In the genomic region with DNA sequence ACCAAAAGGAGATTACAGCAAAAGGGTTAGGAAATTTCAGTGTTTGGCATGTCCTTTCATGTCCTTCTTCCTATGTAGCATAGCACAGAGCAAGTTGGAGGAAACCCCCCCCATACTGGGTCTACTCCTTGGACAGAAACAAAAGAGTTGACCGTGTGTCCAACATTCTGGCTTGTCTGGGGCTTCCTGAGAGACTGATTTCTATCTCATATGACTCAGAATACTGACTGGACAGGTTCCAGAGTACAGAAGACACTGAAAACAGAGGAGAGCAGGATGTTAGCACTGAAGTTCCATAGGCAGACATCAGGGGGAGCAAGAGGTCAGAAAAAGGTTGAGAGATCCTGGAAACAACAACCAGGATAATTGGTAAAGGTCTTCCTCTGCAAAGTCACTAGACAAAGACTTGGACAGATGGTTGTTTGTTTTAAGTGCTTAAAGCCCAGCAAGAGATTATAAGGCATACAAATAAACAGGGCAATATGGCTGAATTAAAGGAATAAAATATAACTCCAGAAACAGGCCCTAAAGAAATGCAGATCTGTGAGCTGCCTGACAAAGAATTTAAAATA, we compare ENCODE assay signal across 8 cellular contexts. TPM values are rescaled to one million over a fixed set of nuclear protein-coding genes. Genes with fewer than 3 reads are reported as not detected.
A peak's percentile ranks its signal among the peaks of the same experiment; 100 is the strongest.
DNase-seq lines count a peak whose midpoint lies in the region; ATAC-seq and FAIRE-seq lines count a peak whose summit lies in the region.

No MANE protein-coding gene starts in this region.

- H3K36me3 Mint-ChIP-seq in activated CD8-positive, alpha-beta T cell treated with anti-CD3 and anti-CD28 coated beads, Interleukin-2, amount 10 ng/mL, durations not matched to agents 7 days and 5 days (ENCODE audit: low read depth) = peaks cover 3% of the 10 kb centered on the region

- no peak overlapping the region for H3K27ac Mint-ChIP-seq in activated CD8-positive, alpha-beta T cell treated with anti-CD3 and anti-CD28 coated beads, Interleukin-2, amount 10 ng/mL, durations not matched to agents 7 days and 5 days
- no peak overlapping the region for H3K27ac Mint-ChIP-seq in stimulated activated naive CD8-positive, alpha-beta T cell treated with anti-CD3 and anti-CD28 coated beads, Interleukin-15, amount 100 ng/mL, for 72 hours

- H3K4me3 Mint-ChIP-seq in activated CD8-positive, alpha-beta T cell treated with anti-CD3 and anti-CD28 coated beads, Interleukin-2, amount 10 ng/mL, durations not matched to agents 7 days and 5 days = no peak overlapping the region
- H3K4me3 Mint-ChIP-seq in stimulated activated naive CD8-positive, alpha-beta T cell treated with anti-CD3 and anti-CD28 coated beads, Interleukin-15, amount 100 ng/mL, for 72 hours = no peak overlapping the region

- peaks cover 9% of the 10 kb centered on the region for H3K4me1 Mint-ChIP-seq in activated CD8-positive, alpha-beta T cell treated with anti-CD3 and anti-CD28 coated beads, Interleukin-2, amount 10 ng/mL, durations not matched to agents 7 days and 5 days (ENCODE audit: low read depth)
- peaks cover 8% of the 10 kb centered on the region for H3K4me1 Mint-ChIP-seq in stimulated activated naive CD8-positive, alpha-beta T cell treated with anti-CD3 and anti-CD28 coated beads, Interleukin-15, amount 100 ng/mL, for 72 hours

- no peaks in the 10 kb centered on the region for H3K27me3 Mint-ChIP-seq in activated CD8-positive, alpha-beta T cell treated with anti-CD3 and anti-CD28 coated beads, Interleukin-2, amount 10 ng/mL, durations not matched to agents 7 days and 5 days (ENCODE audit: low read depth)
- no peaks in the 10 kb centered on the region for H3K27me3 Mint-ChIP-seq in stimulated activated naive CD8-positive, alpha-beta T cell treated with anti-CD3 and anti-CD28 coated beads, Interleukin-15, amount 100 ng/mL, for 72 hours

- peak; percentile 60 for FAIRE-seq in endometrium (lab: Jason Lieb, UNC)

- DNase-seq in DMS153 treated with DMSO at 0.1 percent for 48 hours (lab: John Stamatoyannopoulos, UW; ENCODE audit: unreplicated experiment) (peak; percentile 13), NOMO-1 (lab: John Stamatoyannopoulos, UW; ENCODE audit: unreplicated experiment in 2 of 2) (peak; percentile 0 to 64), mucosa of gallbladder (ENCODE audit: low spot score) (peak; percentile 73)
- peak; percentile 65 for DNase-seq in activated CD8-positive, alpha-beta T cell treated with anti-CD3 and anti-CD28 coated beads, Interleukin-2, amount 10 ng/mL, durations not matched to agents 7 days and 5 days
- DNase-seq in stimulated activated naive CD8-positive, alpha-beta T cell treated with anti-CD3 and anti-CD28 coated beads, Interleukin-15, amount 100 ng/mL, for 72 hours = peak; percentile 34 to 54

- POLR2A ChIA-PET in activated CD8-positive, alpha-beta T cell treated with anti-CD3 and anti-CD28 coated beads, Interleukin-2, amount 10 ng/mL, durations not matched to agents 7 days and 5 days (lab: Charles Lee) = interaction anchor here (1.2 kb wide), 1 partner anchor 197 kb away, joined by 3 read pairs; no protein-coding TSS in a partner anchor

- peak; percentile 51 for ATAC-seq in HG03378 (IDR thresholded peaks at IDR 0.05; ENCODE audit: unreplicated experiment)
- ATAC-seq in activated CD8-positive, alpha-beta T cell treated with anti-CD3 and anti-CD28 coated beads, Interleukin-2, amount 10 ng/mL, durations not matched to agents 7 days and 5 days = peak; percentile 81
- ATAC-seq in stimulated activated naive CD8-positive, alpha-beta T cell treated with anti-CD3 and anti-CD28 coated beads, Interleukin-15, amount 100 ng/mL, for 72 hours = peak; percentile 76
- no peak for ATAC-seq in HG02798 (IDR thresholded peaks at IDR 0.05; ENCODE audit: poor library complexity, unreplicated experiment)

- CTCF ChIA-PET in activated CD8-positive, alpha-beta T cell treated with anti-CD3 and anti-CD28 coated beads, Interleukin-2, amount 10 ng/mL, durations not matched to agents 7 days and 5 days (lab: Charles Lee) = interaction anchor here (0.6 to 6.9 kb wide), 29 partner anchors 9 to 258 kb away, joined by 3 to 154 read pairs (median 4); a partner anchor contains a TSS

- no peaks in the 10 kb centered on the region for H3K9me3 Mint-ChIP-seq in activated CD8-positive, alpha-beta T cell treated with anti-CD3 and anti-CD28 coated beads, Interleukin-2, amount 10 ng/mL, durations not matched to agents 7 days and 5 days (ENCODE audit: insufficient read depth)
- no peaks in the 10 kb centered on the region for H3K9me3 Mint-ChIP-seq in stimulated activated naive CD8-positive, alpha-beta T cell treated with anti-CD3 and anti-CD28 coated beads, Interleukin-15, amount 100 ng/mL, for 72 hours

RNA-seq across cellular contexts. Expression of a gene that starts 48.4 kb away (rescaled TPM):
- 1 to 10 TPM; 6.2 to 7.8 TPM for total RNA-seq in activated CD8-positive, alpha-beta T cell treated with anti-CD3 and anti-CD28 coated beads, Interleukin-2, amount 10 ng/mL, durations not matched to agents 7 days and 5 days
- total RNA-seq in mucosa of gallbladder = 3.3 TPM

RNA-seq across cellular contexts. Expression of a gene that starts 59.3 kb away (rescaled TPM):
- total RNA-seq in activated CD8-positive, alpha-beta T cell treated with anti-CD3 and anti-CD28 coated beads, Interleukin-2, amount 10 ng/mL, durations not matched to agents 7 days and 5 days = 100 to 1,000 TPM; 215 to 218 TPM
- total RNA-seq in mucosa of gallbladder = 123 TPM

Comparison
In these comparisons a context has a peak if more than half of its experiments do, and no peak if none do; other contexts are left out.
1. DNase-seq: peak in every context shown above with its lines; median percentile 73 in mucosa of gallbladder; 65 in activated CD8-positive, alpha-beta T cell treated with anti-CD3 and anti-CD28 coated beads, Interleukin-2, amount 10 ng/mL, durations not matched to agents 7 days and 5 days; 44 in stimulated activated naive CD8-positive, alpha-beta T cell treated with anti-CD3 and anti-CD28 coated beads, Interleukin-15, amount 100 ng/mL, for 72 hours; 32 in NOMO-1; 13 in DMS153 treated with DMSO at 0.1 percent for 48 hours.